31 cellular contexts compared by ENCODE assay signal in the genomic region with DNA sequence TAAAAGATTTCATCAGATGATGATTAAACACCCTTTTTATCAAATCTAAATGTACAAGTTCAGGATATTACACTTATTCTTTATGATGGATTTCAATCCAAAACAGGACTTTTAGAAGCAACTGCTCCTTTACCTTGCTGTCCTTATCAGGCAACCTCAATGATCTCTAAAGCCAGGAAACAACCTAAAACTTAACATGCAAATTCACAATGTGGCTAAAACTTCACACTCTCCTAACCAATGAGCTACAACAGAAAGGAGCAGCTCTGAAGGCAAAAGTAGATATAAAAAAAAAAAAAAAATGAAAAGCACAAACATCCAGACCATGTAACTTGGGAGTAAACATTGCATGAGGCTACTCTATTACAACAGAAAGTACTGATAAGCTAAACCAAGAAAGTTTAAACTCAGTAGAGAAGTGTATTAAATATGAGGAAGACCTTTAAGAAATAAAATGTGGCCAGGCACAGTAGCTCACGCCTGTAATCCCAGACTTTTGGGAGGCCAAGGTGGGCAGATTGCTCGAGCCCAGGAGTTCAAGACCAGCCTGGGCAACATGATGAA.
"Had no signal": no experiment of that assay in that cellular context is flagged by ENCODE, and none has a peak within 500 bp of the region (broad histone marks: within the 10 kb centered on the region; RNA-seq: fewer than 3 reads in every experiment).

No MANE protein-coding gene starts in this region.

- H3K9me3 Mint-ChIP-seq: activated CD8-positive, alpha-beta T cell treated with anti-CD3 and anti-CD28 coated beads for 36 hours; activated naive CD8-positive, alpha-beta T cell treated with anti-CD3 and anti-CD28 coated beads for 36 hours; activated T-cell treated with anti-CD3 and anti-CD28 coated beads, Interleukin-2, amount 50 U/mL, for 4 hours; activated T-helper 17 cell treated with anti-CD3 and anti-CD28 coated beads, Interleukin-2, amount 50 U/mL, for 72 hours; effector memory CD8-positive, alpha-beta T cell; T-cell; T-helper 1 cell treated with Interleukin-12 subunit alpha and Interleukin-12 subunit beta and Interleukin-4 antibody, amounts not matched to agents 30 μg/mL and 1 μg/mL, for 36 hours had no signal

- ATAC-seq: activated CD4-positive, alpha-beta T cell treated with anti-CD3 and anti-CD28 coated beads for 36 hours; activated CD8-positive, alpha-beta T cell treated with anti-CD3 and anti-CD28 coated beads for 36 hours; activated T-cell treated with anti-CD3 and anti-CD28 coated beads, Interleukin-2, amount 50 U/mL, for 4 hours; activated T-helper 17 cell treated with anti-CD3 and anti-CD28 coated beads, Interleukin-2, amount 50 U/mL, for 72 hours; body of pancreas; effector memory CD8-positive, alpha-beta T cell; foreskin keratinocyte; gastrocnemius medialis; heart left ventricle; T-cell had no signal

- H3K4me3 ChIP-seq: body of pancreas, esophagus muscularis mucosa, gastrocnemius medialis, heart left ventricle had no signal

- H3K4me3 Mint-ChIP-seq: activated CD4-positive, alpha-beta T cell treated with anti-CD3 and anti-CD28 coated beads for 36 hours; activated CD8-positive, alpha-beta T cell treated with anti-CD3 and anti-CD28 coated beads for 36 hours; activated naive CD8-positive, alpha-beta T cell treated with anti-CD3 and anti-CD28 coated beads for 36 hours; activated T-cell treated with anti-CD3 and anti-CD28 coated beads, Interleukin-2, amount 50 U/mL, for 4 hours; activated T-helper 17 cell treated with anti-CD3 and anti-CD28 coated beads, Interleukin-2, amount 50 U/mL, for 72 hours; effector memory CD8-positive, alpha-beta T cell; T-cell; T-helper 1 cell treated with Interleukin-12 subunit alpha and Interleukin-12 subunit beta and Interleukin-4 antibody, amounts not matched to agents 30 μg/mL and 1 μg/mL, for 36 hours had no signal

- H3K27ac Mint-ChIP-seq: activated CD4-positive, alpha-beta T cell treated with anti-CD3 and anti-CD28 coated beads for 36 hours; activated CD8-positive, alpha-beta T cell treated with anti-CD3 and anti-CD28 coated beads for 36 hours; activated naive CD8-positive, alpha-beta T cell treated with anti-CD3 and anti-CD28 coated beads for 36 hours; activated T-helper 17 cell treated with anti-CD3 and anti-CD28 coated beads, Interleukin-2, amount 50 U/mL, for 72 hours; T-cell; T-helper 1 cell treated with Interleukin-12 subunit alpha and Interleukin-12 subunit beta and Interleukin-4 antibody, amounts not matched to agents 30 μg/mL and 1 μg/mL, for 36 hours had no signal

- DNase-seq: activated CD4-positive, alpha-beta T cell treated with anti-CD3 and anti-CD28 coated beads for 36 hours; activated CD4-positive, alpha-beta T cell treated with anti-CD3 and anti-CD28 coated beads, Interleukin-2, amount 50 U/mL, for 1 hour; activated CD4-positive, alpha-beta T cell treated with anti-CD3 and anti-CD28 coated beads, Interleukin-2, amount 50 U/mL, for 48 hours; activated CD4-positive, CD25-positive, alpha-beta regulatory T cell; activated CD4-positive, CD25-positive, alpha-beta regulatory T cell treated with anti-CD3 and anti-CD28 coated beads, Interleukin-2, amount 50 U/mL, for 72 hours; activated CD8-positive, alpha-beta memory T cell treated with anti-CD3 and anti-CD28 coated beads for 24 hours; activated CD8-positive, alpha-beta T cell treated with anti-CD3 and anti-CD28 coated beads for 36 hours; activated effector memory CD4-positive, alpha-beta T cell treated with Interleukin-2 at 50 U/mL for 16 hours; activated gamma-delta T cell treated with Interleukin-2 at 50 U/mL for 16 hours; activated naive CD4-positive, alpha-beta T cell treated with anti-CD3 and anti-CD28 coated beads, Interleukin-2, amount 50 U/mL, for 16 hours; activated naive CD4-positive, alpha-beta T cell treated with Interleukin-2 at 50 U/mL for 16 hours; activated naive CD8-positive, alpha-beta T cell treated with anti-CD3 and anti-CD28 coated beads for 36 hours; activated T-cell treated with anti-CD3 and anti-CD28 coated beads, Interleukin-2, amount 50 U/mL, for 4 hours; amniotic stem cell; aorta; body of pancreas; caudate nucleus; cortex of kidney; dermis blood vessel endothelial cell; effector CD4-positive, alpha-beta T cell; effector memory CD8-positive, alpha-beta T cell; erythroblast; foreskin keratinocyte; gastrocnemius medialis; glutamatergic neuron; heart left ventricle; T-cell; T1000 had no signal

- H3K27me3 Mint-ChIP-seq: activated CD4-positive, alpha-beta T cell treated with anti-CD3 and anti-CD28 coated beads for 36 hours; activated CD8-positive, alpha-beta T cell treated with anti-CD3 and anti-CD28 coated beads for 36 hours; activated naive CD8-positive, alpha-beta T cell treated with anti-CD3 and anti-CD28 coated beads for 36 hours; activated T-helper 17 cell treated with anti-CD3 and anti-CD28 coated beads, Interleukin-2, amount 50 U/mL, for 72 hours; effector memory CD8-positive, alpha-beta T cell; T-cell had no signal

- H3K4me1 Mint-ChIP-seq: activated T-helper 17 cell treated with anti-CD3 and anti-CD28 coated beads, Interleukin-2, amount 50 U/mL, for 72 hours; T-cell had no signal
